Comparison of ENCODE assay signal across 1 cellular context in the genomic region with DNA sequence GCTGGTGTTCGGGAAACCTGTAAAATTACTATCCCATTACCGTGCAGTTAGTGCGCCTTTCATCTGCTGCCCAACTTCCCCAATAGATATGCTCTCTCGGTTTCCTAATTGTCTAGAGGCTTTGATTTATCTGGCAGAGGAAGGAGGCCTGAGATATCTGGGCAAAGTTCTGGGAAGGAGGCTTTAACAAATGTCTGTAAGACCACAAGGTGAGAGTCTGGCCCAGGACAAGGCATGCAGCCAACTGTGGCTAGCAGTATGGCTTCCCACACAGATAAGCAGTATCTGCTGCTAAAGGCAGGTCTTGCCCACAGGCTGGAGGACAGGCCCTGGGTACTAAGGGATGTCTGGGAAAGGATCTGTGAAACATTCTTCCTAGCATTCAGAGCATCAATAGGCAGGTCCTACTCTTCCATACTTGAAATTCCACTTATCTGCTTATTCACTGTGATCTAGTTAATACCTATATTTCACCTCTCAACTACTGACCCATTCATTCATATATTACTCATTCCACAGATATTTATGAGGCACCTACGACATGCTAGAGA.
TF ChIP-seq lines count a peak whose summit lies in the region.

No MANE protein-coding gene starts in this region.

TF ChIP-seq in K562, 482 proteins besides CTCF, POLR2A, EP300 and RAD21 (continued from another document and continues in another):
- TF ChIP-seq NFYB (IDR thresholded peaks at IDR 0.05; ENCODE audit: extremely low read depth, insufficient read length) (no peak), RBM25 (IDR thresholded peaks at IDR 0.05; ENCODE audit: low read depth, low read length, severe bottlenecking) (no peak), HDGF (IDR thresholded peaks at IDR 0.05) (no peak), TEAD4 (IDR thresholded peaks at IDR 0.05; ENCODE audit: low read length) (peak; percentile 63), TEAD4 (CRISPR knock-in tag; IDR thresholded peaks at IDR 0.05; ENCODE audit: borderline replicate concordance) (no peak), ZNF282 (CRISPR knock-in tag; IDR thresholded peaks at IDR 0.05) (no peak), FUS (optimal IDR thresholded peaks at IDR 0.05; ENCODE audit: low read depth, low read length) (no peak), ZBTB8A (IDR thresholded peaks at IDR 0.05; ENCODE audit: partially characterized antibody) (no peak), ZNF444 (CRISPR knock-in tag; IDR thresholded peaks at IDR 0.05) (no peak), LEF1 (IDR thresholded peaks at IDR 0.05) (no peak), ZNF23 (CRISPR knock-in tag; IDR thresholded peaks at IDR 0.05) (no peak), KHSRP (IDR thresholded peaks at IDR 0.05) (no peak), MTF1 (CRISPR knock-in tag; IDR thresholded peaks at IDR 0.05; ENCODE audit: borderline replicate concordance) (no peak), ILK (tag; IDR thresholded peaks at IDR 0.05; ENCODE audit: borderline replicate concordance, low read depth) (no peak), RBM39 (optimal IDR thresholded peaks at IDR 0.05; ENCODE audit: low read depth, low read length) (no peak), MAZ (CRISPR knock-in tag; conservative IDR thresholded peaks at IDR 0.05 in 1 of 2, IDR thresholded peaks at IDR 0.05 in 1 of 2) (no peak), SRSF7 (optimal IDR thresholded peaks at IDR 0.05; ENCODE audit: low read depth, low read length) (no peak), MAFG (tag; conservative IDR thresholded peaks at IDR 0.05) (no peak), SP1 (CRISPR knock-in tag; IDR thresholded peaks at IDR 0.05) (no peak), PHB (CRISPR knock-in tag; IDR thresholded peaks at IDR 0.05) (no peak), HDAC6 (IDR thresholded peaks at IDR 0.05; ENCODE audit: low read depth, low read length) (no peak), ZNF347 (CRISPR knock-in tag; IDR thresholded peaks at IDR 0.05; ENCODE audit: low read depth) (no peak), CBFB (CRISPR knock-in tag; IDR thresholded peaks at IDR 0.05) (no peak), RUNX1 (IDR thresholded peaks at IDR 0.05; ENCODE audit: low read depth) (no peak), ETS2 (tag; IDR thresholded peaks at IDR 0.05; ENCODE audit: borderline replicate concordance, poor library complexity, severe bottlenecking) (no peak), SOX6 (IDR thresholded peaks at IDR 0.05) (peak; percentile 40; the same call in 1 of the 2 replicates), RCOR1 (IDR thresholded peaks at IDR 0.05; ENCODE audit: borderline replicate concordance in 1 of 2, low read depth in 2 of 2, low read length in 2 of 2) (peak; percentile 82 to 93; a peak in 3 of 4 replicates), CBFA2T3 (IDR thresholded peaks at IDR 0.05) (peak; percentile 82), ERF (CRISPR knock-in tag; IDR thresholded peaks at IDR 0.05) (no peak)
- TF ChIP-seq, protein P1, sequence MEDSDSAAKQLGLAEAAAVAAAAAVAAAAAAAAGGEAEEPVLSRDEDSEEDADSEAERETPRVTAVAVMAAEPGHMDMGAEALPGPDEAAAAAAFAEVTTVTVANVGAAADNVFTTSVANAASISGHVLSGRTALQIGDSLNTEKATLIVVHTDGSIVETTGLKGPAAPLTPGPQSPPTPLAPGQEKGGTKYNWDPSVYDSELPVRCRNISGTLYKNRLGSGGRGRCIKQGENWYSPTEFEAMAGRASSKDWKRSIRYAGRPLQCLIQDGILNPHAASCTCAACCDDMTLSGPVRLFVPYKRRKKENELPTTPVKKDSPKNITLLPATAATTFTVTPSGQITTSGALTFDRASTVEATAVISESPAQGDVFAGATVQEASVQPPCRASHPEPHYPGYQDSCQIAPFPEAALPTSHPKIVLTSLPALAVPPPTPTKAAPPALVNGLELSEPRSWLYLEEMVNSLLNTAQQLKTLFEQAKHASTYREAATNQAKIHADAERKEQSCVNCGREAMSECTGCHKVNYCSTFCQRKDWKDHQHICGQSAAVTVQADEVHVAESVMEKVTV (CRISPR knock-in tag; IDR thresholded peaks at IDR 0.05): no peak
- TF ChIP-seq, protein P2, sequence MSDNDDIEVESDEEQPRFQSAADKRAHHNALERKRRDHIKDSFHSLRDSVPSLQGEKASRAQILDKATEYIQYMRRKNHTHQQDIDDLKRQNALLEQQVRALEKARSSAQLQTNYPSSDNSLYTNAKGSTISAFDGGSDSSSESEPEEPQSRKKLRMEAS (CRISPR knock-in tag; IDR thresholded peaks at IDR 0.05): no peak
- TF ChIP-seq, protein P3, sequence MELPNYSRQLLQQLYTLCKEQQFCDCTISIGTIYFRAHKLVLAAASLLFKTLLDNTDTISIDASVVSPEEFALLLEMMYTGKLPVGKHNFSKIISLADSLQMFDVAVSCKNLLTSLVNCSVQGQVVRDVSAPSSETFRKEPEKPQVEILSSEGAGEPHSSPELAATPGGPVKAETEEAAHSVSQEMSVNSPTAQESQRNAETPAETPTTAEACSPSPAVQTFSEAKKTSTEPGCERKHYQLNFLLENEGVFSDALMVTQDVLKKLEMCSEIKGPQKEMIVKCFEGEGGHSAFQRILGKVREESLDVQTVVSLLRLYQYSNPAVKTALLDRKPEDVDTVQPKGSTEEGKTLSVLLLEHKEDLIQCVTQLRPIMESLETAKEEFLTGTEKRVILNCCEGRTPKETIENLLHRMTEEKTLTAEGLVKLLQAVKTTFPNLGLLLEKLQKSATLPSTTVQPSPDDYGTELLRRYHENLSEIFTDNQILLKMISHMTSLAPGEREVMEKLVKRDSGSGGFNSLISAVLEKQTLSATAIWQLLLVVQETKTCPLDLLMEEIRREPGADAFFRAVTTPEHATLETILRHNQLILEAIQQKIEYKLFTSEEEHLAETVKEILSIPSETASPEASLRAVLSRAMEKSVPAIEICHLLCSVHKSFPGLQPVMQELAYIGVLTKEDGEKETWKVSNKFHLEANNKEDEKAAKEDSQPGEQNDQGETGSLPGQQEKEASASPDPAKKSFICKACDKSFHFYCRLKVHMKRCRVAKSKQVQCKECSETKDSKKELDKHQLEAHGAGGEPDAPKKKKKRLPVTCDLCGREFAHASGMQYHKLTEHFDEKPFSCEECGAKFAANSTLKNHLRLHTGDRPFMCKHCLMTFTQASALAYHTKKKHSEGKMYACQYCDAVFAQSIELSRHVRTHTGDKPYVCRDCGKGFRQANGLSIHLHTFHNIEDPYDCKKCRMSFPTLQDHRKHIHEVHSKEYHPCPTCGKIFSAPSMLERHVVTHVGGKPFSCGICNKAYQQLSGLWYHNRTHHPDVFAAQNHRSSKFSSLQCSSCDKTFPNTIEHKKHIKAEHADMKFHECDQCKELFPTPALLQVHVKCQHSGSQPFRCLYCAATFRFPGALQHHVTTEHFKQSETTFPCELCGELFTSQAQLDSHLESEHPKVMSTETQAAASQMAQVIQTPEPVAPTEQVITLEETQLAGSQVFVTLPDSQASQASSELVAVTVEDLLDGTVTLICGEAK (IDR thresholded peaks at IDR 0.05): no peak
- TF ChIP-seq, protein P3 (CRISPR knock-in tag; IDR thresholded peaks at IDR 0.05): no peak
- TF ChIP-seq, protein P4, sequence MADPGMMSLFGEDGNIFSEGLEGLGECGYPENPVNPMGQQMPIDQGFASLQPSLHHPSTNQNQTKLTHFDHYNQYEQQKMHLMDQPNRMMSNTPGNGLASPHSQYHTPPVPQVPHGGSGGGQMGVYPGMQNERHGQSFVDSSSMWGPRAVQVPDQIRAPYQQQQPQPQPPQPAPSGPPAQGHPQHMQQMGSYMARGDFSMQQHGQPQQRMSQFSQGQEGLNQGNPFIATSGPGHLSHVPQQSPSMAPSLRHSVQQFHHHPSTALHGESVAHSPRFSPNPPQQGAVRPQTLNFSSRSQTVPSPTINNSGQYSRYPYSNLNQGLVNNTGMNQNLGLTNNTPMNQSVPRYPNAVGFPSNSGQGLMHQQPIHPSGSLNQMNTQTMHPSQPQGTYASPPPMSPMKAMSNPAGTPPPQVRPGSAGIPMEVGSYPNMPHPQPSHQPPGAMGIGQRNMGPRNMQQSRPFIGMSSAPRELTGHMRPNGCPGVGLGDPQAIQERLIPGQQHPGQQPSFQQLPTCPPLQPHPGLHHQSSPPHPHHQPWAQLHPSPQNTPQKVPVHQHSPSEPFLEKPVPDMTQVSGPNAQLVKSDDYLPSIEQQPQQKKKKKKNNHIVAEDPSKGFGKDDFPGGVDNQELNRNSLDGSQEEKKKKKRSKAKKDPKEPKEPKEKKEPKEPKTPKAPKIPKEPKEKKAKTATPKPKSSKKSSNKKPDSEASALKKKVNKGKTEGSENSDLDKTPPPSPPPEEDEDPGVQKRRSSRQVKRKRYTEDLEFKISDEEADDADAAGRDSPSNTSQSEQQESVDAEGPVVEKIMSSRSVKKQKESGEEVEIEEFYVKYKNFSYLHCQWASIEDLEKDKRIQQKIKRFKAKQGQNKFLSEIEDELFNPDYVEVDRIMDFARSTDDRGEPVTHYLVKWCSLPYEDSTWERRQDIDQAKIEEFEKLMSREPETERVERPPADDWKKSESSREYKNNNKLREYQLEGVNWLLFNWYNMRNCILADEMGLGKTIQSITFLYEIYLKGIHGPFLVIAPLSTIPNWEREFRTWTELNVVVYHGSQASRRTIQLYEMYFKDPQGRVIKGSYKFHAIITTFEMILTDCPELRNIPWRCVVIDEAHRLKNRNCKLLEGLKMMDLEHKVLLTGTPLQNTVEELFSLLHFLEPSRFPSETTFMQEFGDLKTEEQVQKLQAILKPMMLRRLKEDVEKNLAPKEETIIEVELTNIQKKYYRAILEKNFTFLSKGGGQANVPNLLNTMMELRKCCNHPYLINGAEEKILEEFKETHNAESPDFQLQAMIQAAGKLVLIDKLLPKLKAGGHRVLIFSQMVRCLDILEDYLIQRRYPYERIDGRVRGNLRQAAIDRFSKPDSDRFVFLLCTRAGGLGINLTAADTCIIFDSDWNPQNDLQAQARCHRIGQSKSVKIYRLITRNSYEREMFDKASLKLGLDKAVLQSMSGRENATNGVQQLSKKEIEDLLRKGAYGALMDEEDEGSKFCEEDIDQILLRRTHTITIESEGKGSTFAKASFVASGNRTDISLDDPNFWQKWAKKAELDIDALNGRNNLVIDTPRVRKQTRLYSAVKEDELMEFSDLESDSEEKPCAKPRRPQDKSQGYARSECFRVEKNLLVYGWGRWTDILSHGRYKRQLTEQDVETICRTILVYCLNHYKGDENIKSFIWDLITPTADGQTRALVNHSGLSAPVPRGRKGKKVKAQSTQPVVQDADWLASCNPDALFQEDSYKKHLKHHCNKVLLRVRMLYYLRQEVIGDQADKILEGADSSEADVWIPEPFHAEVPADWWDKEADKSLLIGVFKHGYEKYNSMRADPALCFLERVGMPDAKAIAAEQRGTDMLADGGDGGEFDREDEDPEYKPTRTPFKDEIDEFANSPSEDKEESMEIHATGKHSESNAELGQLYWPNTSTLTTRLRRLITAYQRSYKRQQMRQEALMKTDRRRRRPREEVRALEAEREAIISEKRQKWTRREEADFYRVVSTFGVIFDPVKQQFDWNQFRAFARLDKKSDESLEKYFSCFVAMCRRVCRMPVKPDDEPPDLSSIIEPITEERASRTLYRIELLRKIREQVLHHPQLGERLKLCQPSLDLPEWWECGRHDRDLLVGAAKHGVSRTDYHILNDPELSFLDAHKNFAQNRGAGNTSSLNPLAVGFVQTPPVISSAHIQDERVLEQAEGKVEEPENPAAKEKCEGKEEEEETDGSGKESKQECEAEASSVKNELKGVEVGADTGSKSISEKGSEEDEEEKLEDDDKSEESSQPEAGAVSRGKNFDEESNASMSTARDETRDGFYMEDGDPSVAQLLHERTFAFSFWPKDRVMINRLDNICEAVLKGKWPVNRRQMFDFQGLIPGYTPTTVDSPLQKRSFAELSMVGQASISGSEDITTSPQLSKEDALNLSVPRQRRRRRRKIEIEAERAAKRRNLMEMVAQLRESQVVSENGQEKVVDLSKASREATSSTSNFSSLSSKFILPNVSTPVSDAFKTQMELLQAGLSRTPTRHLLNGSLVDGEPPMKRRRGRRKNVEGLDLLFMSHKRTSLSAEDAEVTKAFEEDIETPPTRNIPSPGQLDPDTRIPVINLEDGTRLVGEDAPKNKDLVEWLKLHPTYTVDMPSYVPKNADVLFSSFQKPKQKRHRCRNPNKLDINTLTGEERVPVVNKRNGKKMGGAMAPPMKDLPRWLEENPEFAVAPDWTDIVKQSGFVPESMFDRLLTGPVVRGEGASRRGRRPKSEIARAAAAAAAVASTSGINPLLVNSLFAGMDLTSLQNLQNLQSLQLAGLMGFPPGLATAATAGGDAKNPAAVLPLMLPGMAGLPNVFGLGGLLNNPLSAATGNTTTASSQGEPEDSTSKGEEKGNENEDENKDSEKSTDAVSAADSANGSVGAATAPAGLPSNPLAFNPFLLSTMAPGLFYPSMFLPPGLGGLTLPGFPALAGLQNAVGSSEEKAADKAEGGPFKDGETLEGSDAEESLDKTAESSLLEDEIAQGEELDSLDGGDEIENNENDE (IDR thresholded peaks at IDR 0.05; ENCODE audit: low read depth, low read length): no peak
- TF ChIP-seq, protein P5, sequence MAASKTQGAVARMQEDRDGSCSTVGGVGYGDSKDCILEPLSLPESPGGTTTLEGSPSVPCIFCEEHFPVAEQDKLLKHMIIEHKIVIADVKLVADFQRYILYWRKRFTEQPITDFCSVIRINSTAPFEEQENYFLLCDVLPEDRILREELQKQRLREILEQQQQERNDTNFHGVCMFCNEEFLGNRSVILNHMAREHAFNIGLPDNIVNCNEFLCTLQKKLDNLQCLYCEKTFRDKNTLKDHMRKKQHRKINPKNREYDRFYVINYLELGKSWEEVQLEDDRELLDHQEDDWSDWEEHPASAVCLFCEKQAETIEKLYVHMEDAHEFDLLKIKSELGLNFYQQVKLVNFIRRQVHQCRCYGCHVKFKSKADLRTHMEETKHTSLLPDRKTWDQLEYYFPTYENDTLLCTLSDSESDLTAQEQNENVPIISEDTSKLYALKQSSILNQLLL (CRISPR knock-in tag; IDR thresholded peaks at IDR 0.05; ENCODE audit: borderline replicate concordance): no peak
